Comparison of ENCODE assay signal across 10 cellular contexts in genomic region chr16:11139624-11140375, GRCh38.
A peak's percentile ranks its signal among the peaks of the same experiment; 100 is the strongest.
DNase-seq lines count a peak whose midpoint lies in the region; ATAC-seq and TF ChIP-seq lines count a peak whose summit lies in the region.
"Had no signal": no experiment of that assay in that cellular context is flagged by ENCODE, and none has a peak within 500 bp of the region (broad histone marks: within the 10 kb centered on the region; RNA-seq: fewer than 3 reads in every experiment).

No MANE protein-coding gene starts in this region.

- H3K9ac ChIP-seq in IMR-90 (ENCODE audit: low read depth, low read length), result no peak overlapping the region
- H3K9ac ChIP-seq: SK-N-SH had no signal

- H3K23ac ChIP-seq in IMR-90 (ENCODE audit: low read depth, low read length), result no peak overlapping the region

- H3K4me1 ChIP-seq in IMR-90 (ENCODE audit: control insufficient read depth, insufficient read depth, low read length) (peaks cover 31% of the 10 kb centered on the region), ascending aorta (peaks cover 4 to 24% of the 10 kb centered on the region in 2 donors)

- no peak overlapping the region for H3K4me2 ChIP-seq in IMR-90 (ENCODE audit: low read depth, low read length)
- H3K4me2 ChIP-seq: SK-N-SH had no signal

- no peak overlapping the region for H2AK9ac ChIP-seq in IMR-90 (replicated peaks; ENCODE audit: low read depth, low read length, poor library complexity)

- CTCF ChIA-PET in IMR-90 (lab: Yijun Ruan, JAX), result interaction anchor here (1.6 kb wide), 1 partner anchor 116 kb away, joined by 3 read pairs; the partner anchor contains the start of gene SOCS1
- CTCF ChIA-PET in activated CD4-positive, alpha-beta memory T cell treated with anti-CD3 and anti-CD28 coated beads for 36 hours (lab: Charles Lee), result interaction anchor here (0.7 to 2.4 kb wide), 3 partner anchors 22 to 176 kb away, joined by 3 to 8 read pairs (median 4); no protein-coding TSS in a partner anchor

- no peak overlapping the region for H3K4ac ChIP-seq in IMR-90 (ENCODE audit: low read depth, low read length)

- DNase-seq in IMR-90, result no peak
- peak; percentile 70 for DNase-seq in activated CD4-positive, alpha-beta memory T cell treated with anti-CD3 and anti-CD28 coated beads for 36 hours
- peak; percentile 47 for DNase-seq in chondrocyte (ENCODE audit: low spot score)
- peak; percentile 14 for DNase-seq in stimulated activated CD4-positive, alpha-beta T cell treated with anti-CD3 and anti-CD28 coated beads, Interleukin-4, amount 100 ng/mL, for 24 hours
- DNase-seq in HuH-7.5 (ENCODE audit: low spot score), result no peak
- no peak for DNase-seq in NOMO-1 treated with dmso at 0.1 percent for 144 hours (lab: John Stamatoyannopoulos, UW; ENCODE audit: unreplicated experiment)
- no peak for DNase-seq in ascending aorta (ENCODE audit: low spot score in 2 of 2)
- DNase-seq in SHP77 (lab: John Stamatoyannopoulos, UW), result no peak
- DNase-seq: SK-N-SH had no signal

- TF ChIP-seq CTCF in IMR-90 (conservative IDR thresholded peaks at IDR 0.05; ENCODE audit: low read depth, low read length) (no peak), chondrocyte (IDR thresholded peaks at IDR 0.05) (no peak), ascending aorta (IDR thresholded peaks at IDR 0.05) (no peak)

- H3K4me3 ChIP-seq in IMR-90 (ENCODE audit: insufficient read depth, low read depth, low read length) (no peak overlapping the region), ascending aorta (no peak overlapping the region)

- BruUV-seq in IMR-90 (replicated peaks; lab: Mats Ljungman, UMichigan), result no TSS peak

- dilution Hi-C loops in IMR-90 (cut with HindIII; ENCODE audit: low sequenced_read_pairs, unreplicated experiment), result no loop called here

- intact Hi-C loops in IMR-90 (cut with micrococcal nuclease) (loop anchor here (2.0 to 10.0 kb wide), 2 partner anchors 35 to 115 kb away; partner anchors contain the start of gene SOCS1), ascending aorta (cut with DNase I) (loop anchor here (5.0 to 10.0 kb wide), 2 partner anchors 115 to 167 kb away; partner anchors contain the start of gene SOCS1)
- intact Hi-C loops in activated CD4-positive, alpha-beta memory T cell treated with anti-CD3 and anti-CD28 coated beads for 36 hours (cut with micrococcal nuclease), result no loop called here

- H3K9me3 ChIP-seq in IMR-90 (ENCODE audit: control insufficient read depth, insufficient read depth, low read length) (no peaks in the 10 kb centered on the region), ascending aorta (no peaks in the 10 kb centered on the region)
- H3K9me3 ChIP-seq: SK-N-SH had no signal

- no peak overlapping the region for H4K91ac ChIP-seq in IMR-90 (ENCODE audit: insufficient read depth, low read depth, low read length)

- in situ Hi-C loops in IMR-90 (cut with MboI; ENCODE audit: low sequenced_read_pairs), result no loop called here

- H3K56ac ChIP-seq in IMR-90 (ENCODE audit: extremely low read depth, insufficient read depth, low read length), result no peak overlapping the region

- H3K18ac ChIP-seq in IMR-90 (ENCODE audit: low read depth, low read length), result no peak overlapping the region; the same call in 1 of the 2 replicates

- H3K36me3 ChIP-seq in IMR-90 (ENCODE audit: control insufficient read depth, insufficient read depth, low read length), result no peaks in the 10 kb centered on the region
- no peaks in the 10 kb centered on the region for H3K36me3 ChIP-seq in ascending aorta

- WGBS in IMR-90 (ENCODE audit: extremely low coverage in 2 of 2, insufficient read length in 1 of 2), 2 experiments, result 92% methylated on average over 2 of the region's 13 CpGs; no CpG with 5 or more reads in 1 of the 2 experiments

- H4K20me1 ChIP-seq in IMR-90 (ENCODE audit: insufficient read depth, low read length), result no peaks in the 10 kb centered on the region

- H3K4me1 Mint-ChIP-seq in activated CD4-positive, alpha-beta memory T cell treated with anti-CD3 and anti-CD28 coated beads for 36 hours (ENCODE audit: low read depth), result peaks cover 37% of the 10 kb centered on the region
- H3K4me1 Mint-ChIP-seq in chondrocyte (ENCODE audit: low read depth), result peaks cover 57% of the 10 kb centered on the region

- H3K9me1 ChIP-seq in IMR-90 (ENCODE audit: insufficient read depth, low read length), result peaks cover 19% of the 10 kb centered on the region

- ATAC-seq in IMR-90 (ENCODE audit: low read depth), result no peak; the same call in 1 of the 2 replicates

- POLR2A ChIA-PET in IMR-90 (lab: Charles Lee; ENCODE audit: unreplicated experiment), result no interaction called here
- POLR2A ChIA-PET in activated CD4-positive, alpha-beta memory T cell treated with anti-CD3 and anti-CD28 coated beads for 36 hours (lab: Charles Lee), result interaction anchor here (1.3 kb wide), 1 partner anchor 31 kb away, joined by 4 read pairs; no protein-coding TSS in a partner anchor

- H3K36me3 Mint-ChIP-seq in activated CD4-positive, alpha-beta memory T cell treated with anti-CD3 and anti-CD28 coated beads for 36 hours, result peaks cover 13% of the 10 kb centered on the region
- H3K36me3 Mint-ChIP-seq in chondrocyte (ENCODE audit: low read depth), result peaks cover 2% of the 10 kb centered on the region

- H2AFZ ChIP-seq in IMR-90 (replicated peaks; ENCODE audit: low read length, poor library complexity), result no peak overlapping the region

- no peaks in the 10 kb centered on the region for H3K9me3 Mint-ChIP-seq in activated CD4-positive, alpha-beta memory T cell treated with anti-CD3 and anti-CD28 coated beads for 36 hours
- H3K9me3 Mint-ChIP-seq in chondrocyte (ENCODE audit: low read depth), result no peaks in the 10 kb centered on the region
- H3K9me3 Mint-ChIP-seq: neural crest cell had no signal

- H3K27me3 Mint-ChIP-seq in activated CD4-positive, alpha-beta memory T cell treated with anti-CD3 and anti-CD28 coated beads for 36 hours, result no peaks in the 10 kb centered on the region
- H3K27me3 Mint-ChIP-seq in chondrocyte (ENCODE audit: low read depth), result no peaks in the 10 kb centered on the region

- H3K14ac ChIP-seq in IMR-90 (replicated peaks; ENCODE audit: low read depth, low read length), result 0 out of 2 replicates have a peak overlapping the region, but pooled peaks have one; percentile 22

- H3K27me3 ChIP-seq in IMR-90 (ENCODE audit: control insufficient read depth, insufficient read depth, low read length) (no peaks in the 10 kb centered on the region), ascending aorta (no peaks in the 10 kb centered on the region)

- H4K8ac ChIP-seq in IMR-90 (ENCODE audit: low read depth in 2 of 2, low read length in 2 of 2), result no peak overlapping the region

- H3K79me1 ChIP-seq in IMR-90 (ENCODE audit: low read depth in 1 of 2, low read length in 2 of 2), result peaks cover 0 to 17% of the 10 kb centered on the region in 2 experiments; a peak in 3 of 4 replicates

- no peak overlapping the region for H2BK120ac ChIP-seq in IMR-90 (ENCODE audit: low read depth, low read length)

- H2BK20ac ChIP-seq in IMR-90 (ENCODE audit: low read depth, low read length), result no peak overlapping the region

- no peak overlapping the region for H2BK5ac ChIP-seq in IMR-90 (ENCODE audit: low read depth, low read length, poor library complexity, severe bottlenecking)

- peak overlapping the region; percentile 89 for H3K27ac Mint-ChIP-seq in activated CD4-positive, alpha-beta memory T cell treated with anti-CD3 and anti-CD28 coated beads for 36 hours
- H3K27ac Mint-ChIP-seq in chondrocyte (ENCODE audit: unreplicated experiment), result peak overlapping the region; percentile 76

- peak overlapping the region; percentile 4 for H3K4me3 Mint-ChIP-seq in activated CD4-positive, alpha-beta memory T cell treated with anti-CD3 and anti-CD28 coated beads for 36 hours
- no peak overlapping the region for H3K4me3 Mint-ChIP-seq in chondrocyte (ENCODE audit: unreplicated experiment)
- H3K4me3 Mint-ChIP-seq: neural crest cell had no signal

- H2BK15ac ChIP-seq in IMR-90 (ENCODE audit: low read depth, low read length), result no peak overlapping the region

- H4K5ac ChIP-seq in IMR-90 (ENCODE audit: low read depth, low read length), result no peak overlapping the region; the same call in 1 of the 2 replicates

- no peak for TF ChIP-seq POLR2A in IMR-90 (IDR thresholded peaks at IDR 0.05; ENCODE audit: low read depth, low read length)

- TF ChIP-seq RAD21 in IMR-90 (IDR thresholded peaks at IDR 0.05; ENCODE audit: low read length), result no peak

- 0 out of 2 replicates have a peak overlapping the region, but pooled peaks have one; percentile 3 for H2AK5ac ChIP-seq in IMR-90 (ENCODE audit: low read depth, low read length)

- H3K27ac ChIP-seq in IMR-90 (ENCODE audit: insufficient read depth, low read length) (no peak overlapping the region), ascending aorta (peak overlapping the region in 1 of 2 donors; percentile 58)

TF ChIP-seq in IMR-90, 13 proteins besides CTCF, POLR2A, EP300 and RAD21 (continues in another document):
- TF ChIP-seq RFX5 (IDR thresholded peaks at IDR 0.05; ENCODE audit: low read depth, low read length), result no peak
- no peak for TF ChIP-seq MAZ (IDR thresholded peaks at IDR 0.05; ENCODE audit: borderline replicate concordance, low read depth, low read length)
- TF ChIP-seq RCOR1 (IDR thresholded peaks at IDR 0.05; ENCODE audit: insufficient replicate concordance, low read length), result no peak
- no peak for TF ChIP-seq NFE2L2 (IDR thresholded peaks at IDR 0.05; ENCODE audit: low read depth, low read length)
- no peak for TF ChIP-seq CEBPB (IDR thresholded peaks at IDR 0.05; ENCODE audit: low read depth, low read length)
- TF ChIP-seq USF2 (IDR thresholded peaks at IDR 0.05; ENCODE audit: low read depth, low read length), result no peak
- no peak for TF ChIP-seq MAFK (IDR thresholded peaks at IDR 0.05; ENCODE audit: low read depth, low read length)
- no peak for TF ChIP-seq MXI1 (IDR thresholded peaks at IDR 0.05; ENCODE audit: borderline replicate concordance, low read depth, low read length)
- TF ChIP-seq BHLHE40 (IDR thresholded peaks at IDR 0.05; ENCODE audit: low read depth, low read length), result no peak
- TF ChIP-seq ELK1 (IDR thresholded peaks at IDR 0.05; ENCODE audit: borderline replicate concordance, low read depth, low read length), result no peak

Comparison
In these comparisons a context has a peak if more than half of its experiments do, and no peak if none do; other contexts are left out.
1. DNase-seq: peak in activated CD4-positive, alpha-beta memory T cell treated with anti-CD3 and anti-CD28 coated beads for 36 hours (single experiment), chondrocyte (single experiment) and stimulated activated CD4-positive, alpha-beta T cell treated with anti-CD3 and anti-CD28 coated beads, Interleukin-4, amount 100 ng/mL, for 24 hours (single experiment); none in IMR-90 (single experiment), HuH-7.5 (single experiment), NOMO-1 treated with dmso at 0.1 percent for 144 hours (single experiment), ascending aorta (0 of 2) and SHP77 (0 of 2).